In genomic region chr17:1351275-1351674, GRCh38 we compare ENCODE assay signal across 19 cellular contexts.
"Had no signal": no experiment of that assay in that cellular context is flagged by ENCODE, and none has a peak within 500 bp of the region (broad histone marks: within the 10 kb centered on the region; RNA-seq: fewer than 3 reads in every experiment).

No MANE protein-coding gene starts in this region.

- H3K4me3 Mint-ChIP-seq: activated CD4-positive, alpha-beta T cell treated with anti-CD3 and anti-CD28 coated beads for 36 hours; activated naive CD4-positive, alpha-beta T cell treated with anti-CD3 and anti-CD28 coated beads for 36 hours; activated T-cell treated with anti-CD3 and anti-CD28 coated beads, Interleukin-2, amount 50 U/mL, for 72 hours; brain; neural crest cell; stimulated activated naive B cell treated with anti-CD40 and anti-IgM and Interleukin-4, amounts not matched to agents 10 μg/mL and 1 μg/mL and 100 μg/mL, for 72 hours; T-helper 2 cell treated with Interferon-gamma antibody and Interleukin-4, amounts not matched to agents 5 μg/mL and 100 μg/mL, for 36 hours had no signal

- H3K27ac ChIP-seq: upper lobe of right lung, WERI-Rb-1 had no signal

- ATAC-seq: activated CD4-positive, alpha-beta T cell treated with anti-CD3 and anti-CD28 coated beads for 36 hours; activated T-cell treated with anti-CD3 and anti-CD28 coated beads, Interleukin-2, amount 50 U/mL, for 72 hours; left cardiac atrium; sciatic nerve; SK-N-SH treated with all-trans-retinoic acid at 6 μM for 48 hours; stimulated activated naive B cell treated with anti-CD40 and anti-IgM and Interleukin-4, amounts not matched to agents 10 μg/mL and 1 μg/mL and 100 μg/mL, for 72 hours; upper lobe of right lung had no signal

- H3K27me3 Mint-ChIP-seq: activated CD4-positive, alpha-beta T cell treated with anti-CD3 and anti-CD28 coated beads for 36 hours; brain; stimulated activated naive B cell treated with anti-CD40 and anti-IgM and Interleukin-4, amounts not matched to agents 10 μg/mL and 1 μg/mL and 100 μg/mL, for 72 hours had no signal

- H3K27ac Mint-ChIP-seq: activated naive CD4-positive, alpha-beta T cell treated with anti-CD3 and anti-CD28 coated beads for 36 hours; activated T-cell treated with anti-CD3 and anti-CD28 coated beads, Interleukin-2, amount 50 U/mL, for 72 hours; T-helper 2 cell treated with Interferon-gamma antibody and Interleukin-4, amounts not matched to agents 5 μg/mL and 100 μg/mL, for 36 hours had no signal

- H3K9me3 Mint-ChIP-seq: activated naive CD4-positive, alpha-beta T cell treated with anti-CD3 and anti-CD28 coated beads for 36 hours; activated T-cell treated with anti-CD3 and anti-CD28 coated beads, Interleukin-2, amount 50 U/mL, for 72 hours; neural crest cell; stimulated activated naive B cell treated with anti-CD40 and anti-IgM and Interleukin-4, amounts not matched to agents 10 μg/mL and 1 μg/mL and 100 μg/mL, for 72 hours; T-helper 2 cell treated with Interferon-gamma antibody and Interleukin-4, amounts not matched to agents 5 μg/mL and 100 μg/mL, for 36 hours had no signal

- DNase-seq: activated CD4-positive, alpha-beta T cell treated with anti-CD3 and anti-CD28 coated beads for 36 hours; activated CD4-positive, alpha-beta T cell treated with anti-CD3 and anti-CD28 coated beads, Interleukin-2, amount 50 U/mL, for 4 hours; activated effector memory CD4-positive, alpha-beta T cell treated with Interleukin-2 at 50 U/mL for 16 hours; activated naive CD4-positive, alpha-beta T cell treated with anti-CD3 and anti-CD28 coated beads for 36 hours; activated T-cell treated with anti-CD3 and anti-CD28 coated beads, Interleukin-2, amount 50 U/mL, for 72 hours; effector memory CD4-positive, alpha-beta T cell; hippocampal formation; left cardiac atrium; occipital lobe; small intestine; stimulated activated CD4-positive, alpha-beta T cell treated with anti-CD3 and anti-CD28 coated beads, Interleukin-2, amount 100 ng/mL, for 24 hours; stimulated activated naive B cell treated with anti-CD40 and anti-IgM and Interleukin-4, amounts not matched to agents 10 μg/mL and 1 μg/mL and 100 μg/mL, for 72 hours; upper lobe of right lung; WERI-Rb-1 had no signal
